ENCODE assay signal across 8 cellular contexts in the genomic region with DNA sequence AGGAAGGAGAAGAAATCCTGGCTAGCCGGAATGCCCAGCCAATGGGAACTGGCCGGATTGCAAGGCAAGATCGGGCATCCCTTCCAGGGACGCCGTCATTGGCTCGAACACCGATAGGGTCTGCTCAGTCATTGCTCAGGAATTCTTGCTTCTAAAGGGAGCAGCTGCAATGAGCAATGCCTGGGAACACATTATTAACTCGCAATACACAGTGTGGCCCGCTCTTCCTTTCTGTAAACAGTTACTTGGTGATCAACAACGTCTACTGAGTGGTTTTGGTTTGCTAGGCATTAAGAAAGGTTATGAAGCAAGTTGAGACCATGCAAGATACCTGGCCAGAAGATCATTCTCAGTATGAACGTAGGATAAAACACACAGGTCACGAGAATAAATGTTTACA.
A peak's percentile ranks its signal among the peaks of the same experiment; 100 is the strongest.
DNase-seq lines count a peak whose midpoint lies in the region; ATAC-seq, FAIRE-seq and TF ChIP-seq lines count a peak whose summit lies in the region.

No MANE protein-coding gene starts in this region.

- peaks cover 8 to 16% of the 10 kb centered on the region in 2 donors for H3K4me1 ChIP-seq in kidney (ENCODE audit: control insufficient read depth in 1 of 2, insufficient read depth in 1 of 2, low read depth in 1 of 2, low read length in 2 of 2)

- no peaks in the 10 kb centered on the region for H3K9me3 ChIP-seq in kidney (ENCODE audit: control insufficient read depth in 1 of 2, low read length in 2 of 2)

- no peaks in the 10 kb centered on the region for H3K27me3 Mint-ChIP-seq in activated naive CD8-positive, alpha-beta T cell treated with anti-CD3 and anti-CD28 coated beads, Interleukin-2, amount 50 U/mL, for 24 hours

- peak overlapping the region; percentile 61 for H3K27ac Mint-ChIP-seq in activated naive CD8-positive, alpha-beta T cell treated with anti-CD3 and anti-CD28 coated beads, Interleukin-2, amount 50 U/mL, for 24 hours

- DNase-seq in AG10803 (ENCODE audit: low read depth) (peak; percentile 97), kidney (peak; percentile 80), frontal cortex (ENCODE audit: low spot score in 2 of 2) (no peak), hypothalamus (lab: John Stamatoyannopoulos, UW) (no peak)
- DNase-seq in activated naive CD8-positive, alpha-beta T cell treated with anti-CD3 and anti-CD28 coated beads, Interleukin-2, amount 50 U/mL, for 24 hours = no peak

- H3K4me3 ChIP-seq in AG10803 (ENCODE audit: low read length) (no peak overlapping the region), kidney (ENCODE audit: low read length in 2 of 2) (peak overlapping the region in 1 of 2 donors; percentile 13)

- no peak overlapping the region for H3K9ac ChIP-seq in kidney (ENCODE audit: low read length in 2 of 2)

- no peaks in the 10 kb centered on the region for H3K36me3 ChIP-seq in kidney (ENCODE audit: control insufficient read depth in 1 of 2, insufficient read depth in 2 of 2, low read length in 2 of 2)

- TF ChIP-seq CTCF in AG10803 (conservative IDR thresholded peaks at IDR 0.05; ENCODE audit: low read length) = no peak
- no peak for TF ChIP-seq CTCF in kidney (IDR thresholded peaks at IDR 0.05; ENCODE audit: borderline replicate concordance, extremely low read depth, insufficient read depth)

- ATAC-seq in HG02870 (IDR thresholded peaks at IDR 0.05; ENCODE audit: unreplicated experiment) (peak; percentile 27), GM18505 (IDR thresholded peaks at IDR 0.05; ENCODE audit: unreplicated experiment) (no peak), GM21423 (IDR thresholded peaks at IDR 0.05; ENCODE audit: unreplicated experiment) (no peak)
- no peak for ATAC-seq in activated naive CD8-positive, alpha-beta T cell treated with anti-CD3 and anti-CD28 coated beads, Interleukin-2, amount 50 U/mL, for 24 hours

- no peak overlapping the region for H3K4me3 Mint-ChIP-seq in activated naive CD8-positive, alpha-beta T cell treated with anti-CD3 and anti-CD28 coated beads, Interleukin-2, amount 50 U/mL, for 24 hours

- TF ChIP-seq POLR2A in GM18505 (IDR thresholded peaks at IDR 0.05; ENCODE audit: borderline replicate concordance, extremely low read depth, insufficient read depth, insufficient read length) = no peak

- intact Hi-C loops in kidney (cut with DNase I) = no loop called here

- H3K4me1 Mint-ChIP-seq in activated naive CD8-positive, alpha-beta T cell treated with anti-CD3 and anti-CD28 coated beads, Interleukin-2, amount 50 U/mL, for 24 hours = peaks cover 16% of the 10 kb centered on the region

- no peaks in the 10 kb centered on the region for H3K9me3 Mint-ChIP-seq in activated naive CD8-positive, alpha-beta T cell treated with anti-CD3 and anti-CD28 coated beads, Interleukin-2, amount 50 U/mL, for 24 hours

- H3K27ac ChIP-seq in kidney (ENCODE audit: low read depth in 2 of 2, low read length in 2 of 2) = peak overlapping the region in 1 of 2 donors; percentile 23

- FAIRE-seq in kidney (lab: Jason Lieb, UNC) (no peak), frontal cortex (lab: Jason Lieb, UNC) (no peak)

- H3K36me3 Mint-ChIP-seq in activated naive CD8-positive, alpha-beta T cell treated with anti-CD3 and anti-CD28 coated beads, Interleukin-2, amount 50 U/mL, for 24 hours (ENCODE audit: low read depth) = no peaks in the 10 kb centered on the region

Comparison
In these comparisons a context has a peak if more than half of its experiments do, and no peak if none do; other contexts are left out.
1. DNase-seq: peak in AG10803 (single experiment) and kidney (single experiment); none in activated naive CD8-positive, alpha-beta T cell treated with anti-CD3 and anti-CD28 coated beads, Interleukin-2, amount 50 U/mL, for 24 hours (single experiment), frontal cortex (0 of 2) and hypothalamus (0 of 51).